ENCODE assay signal across 14 cellular contexts in genomic region chr10:8393531-8393930, GRCh38.
"Had no signal": no experiment of that assay in that cellular context is flagged by ENCODE, and none has a peak within 500 bp of the region (broad histone marks: within the 10 kb centered on the region; RNA-seq: fewer than 3 reads in every experiment).

No MANE protein-coding gene starts in this region.

- H3K27ac Mint-ChIP-seq: activated T-helper 17 cell treated with anti-CD3 and anti-CD28 coated beads, Interleukin-2, amount 50 U/mL, for 72 hours; memory B cell; stimulated activated effector memory CD8-positive, alpha-beta T cell treated with anti-CD3 and anti-CD28 coated beads, Interleukin-12 subunit alpha, Interleukin-12 subunit beta, amount 100 ng/mL, for 72 hours had no signal

- H3K36me3 Mint-ChIP-seq: memory B cell; naive thymus-derived CD8-positive, alpha-beta T cell; stimulated activated effector memory CD8-positive, alpha-beta T cell treated with anti-CD3 and anti-CD28 coated beads, Interleukin-12 subunit alpha, Interleukin-12 subunit beta, amount 100 ng/mL, for 72 hours had no signal

- DNase-seq: activated CD4-positive, alpha-beta T cell treated with anti-CD3 and anti-CD28 coated beads for 1 hour; activated CD4-positive, alpha-beta T cell treated with anti-CD3 and anti-CD28 coated beads, Interleukin-2, amount 50 U/mL, for 48 hours; activated naive CD4-positive, alpha-beta T cell treated with Interleukin-2 at 50 U/mL for 16 hours; caudate nucleus; islet precursor cell; left ventricle myocardium inferior; naive thymus-derived CD8-positive, alpha-beta T cell; T-helper 9 cell; tibial artery had no signal

- H3K4me3 Mint-ChIP-seq: activated T-helper 17 cell treated with anti-CD3 and anti-CD28 coated beads, Interleukin-2, amount 50 U/mL, for 72 hours; memory B cell; naive thymus-derived CD8-positive, alpha-beta T cell; stimulated activated effector memory CD8-positive, alpha-beta T cell treated with anti-CD3 and anti-CD28 coated beads, Interleukin-12 subunit alpha, Interleukin-12 subunit beta, amount 100 ng/mL, for 72 hours had no signal

- H3K27me3 Mint-ChIP-seq: activated T-helper 17 cell treated with anti-CD3 and anti-CD28 coated beads, Interleukin-2, amount 50 U/mL, for 72 hours had no signal

- H3K9me3 Mint-ChIP-seq: naive thymus-derived CD8-positive, alpha-beta T cell had no signal

- FAIRE-seq: colon had no signal

- H3K27ac ChIP-seq: left ventricle myocardium inferior, tibial artery, vagina had no signal
